8 cellular contexts compared by ENCODE assay signal in the genomic region with DNA sequence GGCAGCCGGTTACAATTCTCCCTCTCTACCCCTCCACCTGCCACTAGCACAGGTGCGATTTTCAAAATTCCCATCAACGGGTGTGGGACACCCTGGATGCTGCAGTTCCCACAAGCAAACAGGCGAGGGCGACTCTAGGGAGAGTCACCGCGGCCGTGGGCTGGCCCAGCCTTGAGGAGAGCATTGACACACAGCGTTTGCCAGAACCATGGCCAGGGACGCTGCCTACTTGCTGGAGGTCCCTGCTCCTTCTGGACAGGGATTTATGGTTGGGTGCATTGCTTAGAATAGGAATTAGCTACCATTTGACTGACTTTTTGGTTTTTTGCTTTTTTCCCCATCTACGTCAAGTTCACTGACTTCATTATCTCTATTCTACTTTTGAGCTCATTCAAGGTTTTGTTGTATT. TPM values are rescaled to one million over a fixed set of nuclear protein-coding genes. Genes with fewer than 3 reads are reported as not detected.
DNase-seq lines count a peak whose midpoint lies in the region; ATAC-seq and TF ChIP-seq lines count a peak whose summit lies in the region.

No MANE protein-coding gene starts in this region.

- BruUV-seq in PC-3 (replicated peaks; lab: Mats Ljungman, UMichigan): no TSS peak

- no peaks in the 10 kb centered on the region for H3K9me2 ChIP-seq in PC-3 (replicated peaks; ENCODE audit: low read length)

- H3K4me3 ChIP-seq in CD4-positive, alpha-beta memory T cell (ENCODE audit: low read length in 2 of 2): no peak overlapping the region
- no peak overlapping the region for H3K4me3 ChIP-seq in PC-3 (ENCODE audit: low read length)
- no peak overlapping the region for H3K4me3 ChIP-seq in fibroblast of the aortic adventitia (ENCODE audit: low read depth, low read length)
- no peak overlapping the region for H3K4me3 ChIP-seq in parathyroid adenoma (ENCODE audit: low read depth, low read length)
- no peak overlapping the region for H3K4me3 ChIP-seq in aorta (ENCODE audit: low read length in 2 of 2)

- H3K36me3 ChIP-seq in CD4-positive, alpha-beta memory T cell (ENCODE audit: insufficient read depth, low read length): no peaks in the 10 kb centered on the region
- H3K36me3 ChIP-seq in PC-3 (ENCODE audit: low read depth, low read length) (no peaks in the 10 kb centered on the region), parathyroid adenoma (ENCODE audit: control insufficient read depth, insufficient read depth, low read length) (no peaks in the 10 kb centered on the region), aorta (ENCODE audit: control insufficient read depth in 1 of 2, insufficient read depth in 2 of 2, low read length in 1 of 2) (no peaks in the 10 kb centered on the region)

- H3K4me2 ChIP-seq in PC-3 (ENCODE audit: low read length): no peak overlapping the region
- no peak overlapping the region for H3K4me2 ChIP-seq in parathyroid adenoma (ENCODE audit: low read length)

- WGBS in aorta, 2 donors: 10% methylated on average over 11 of the region's 11 CpGs

- no peaks in the 10 kb centered on the region for H3F3A ChIP-seq in PC-3 (ENCODE audit: low read length, unreplicated experiment)

- no peaks in the 10 kb centered on the region for H3K4me1 Mint-ChIP-seq in CD4-positive, alpha-beta memory T cell
- H3K4me1 Mint-ChIP-seq in activated T-cell treated with anti-CD3 and anti-CD28 coated beads, Interleukin-2, amount 50 U/mL, for 24 hours (ENCODE audit: low read depth): no peaks in the 10 kb centered on the region

- H3K9me3 ChIP-seq in CD4-positive, alpha-beta memory T cell (ENCODE audit: control insufficient read depth in 1 of 2, low read length in 2 of 2): no peaks in the 10 kb centered on the region
- no peaks in the 10 kb centered on the region for H3K9me3 ChIP-seq in PC-3 (ENCODE audit: low read length)
- no peaks in the 10 kb centered on the region for H3K9me3 ChIP-seq in parathyroid adenoma (ENCODE audit: control insufficient read depth, low read length)
- no peaks in the 10 kb centered on the region for H3K9me3 ChIP-seq in aorta (ENCODE audit: control insufficient read depth, low read length)

- no peak overlapping the region for H3K4me3 Mint-ChIP-seq in CD4-positive, alpha-beta memory T cell
- H3K4me3 Mint-ChIP-seq in activated T-cell treated with anti-CD3 and anti-CD28 coated beads, Interleukin-2, amount 50 U/mL, for 24 hours: no peak overlapping the region

- H2AFZ ChIP-seq in PC-3 (ENCODE audit: low read length) (no peak overlapping the region), parathyroid adenoma (peak overlapping the region; percentile 57)

- POLR2A ChIA-PET in CD4-positive, alpha-beta memory T cell (lab: Charles Lee; ENCODE audit: partially characterized antibody): no interaction called here
- POLR2A ChIA-PET in PC-3 (lab: Charles Lee; ENCODE audit: unreplicated experiment): no interaction called here

- H3K27me3 ChIP-seq in CD4-positive, alpha-beta memory T cell (ENCODE audit: insufficient read depth, low read length): no peaks in the 10 kb centered on the region
- H3K27me3 ChIP-seq in PC-3 (ENCODE audit: low read length) (no peaks in the 10 kb centered on the region), parathyroid adenoma (ENCODE audit: control insufficient read depth, insufficient read depth, low read length) (no peaks in the 10 kb centered on the region), aorta (ENCODE audit: control insufficient read depth in 1 of 2, insufficient read depth in 2 of 2, low read length in 1 of 2) (no peaks in the 10 kb centered on the region)

- H3K79me2 ChIP-seq in PC-3 (ENCODE audit: low read length): no peaks in the 10 kb centered on the region
- H3K79me2 ChIP-seq in parathyroid adenoma: no peaks in the 10 kb centered on the region

- H3K27me3 Mint-ChIP-seq in CD4-positive, alpha-beta memory T cell: peaks cover 9 to 11% of the 10 kb centered on the region in 2 donors
- H3K27me3 Mint-ChIP-seq in activated T-cell treated with anti-CD3 and anti-CD28 coated beads, Interleukin-2, amount 50 U/mL, for 24 hours: peaks cover 21% of the 10 kb centered on the region

- no peaks in the 10 kb centered on the region for H4K20me1 ChIP-seq in PC-3 (ENCODE audit: low read length)

- no peak overlapping the region for H3K27ac ChIP-seq in CD4-positive, alpha-beta memory T cell (ENCODE audit: low read depth, low read length)
- H3K27ac ChIP-seq in PC-3 (ENCODE audit: low read length) (no peak overlapping the region), parathyroid adenoma (no peak overlapping the region), aorta (ENCODE audit: low read depth in 1 of 2, low read length in 2 of 2) (no peak overlapping the region)

- TF ChIP-seq CTCF in PC-3 (conservative IDR thresholded peaks at IDR 0.05; ENCODE audit: low read depth, low read length) (peak; percentile 81), fibroblast of the aortic adventitia (IDR thresholded peaks at IDR 0.05; ENCODE audit: insufficient read depth, low read length) (peak; percentile 85), parathyroid adenoma (IDR thresholded peaks at IDR 0.05) (peak; percentile 93)

- no peak overlapping the region for H3K27ac Mint-ChIP-seq in CD4-positive, alpha-beta memory T cell
- no peak overlapping the region for H3K27ac Mint-ChIP-seq in activated T-cell treated with anti-CD3 and anti-CD28 coated beads, Interleukin-2, amount 50 U/mL, for 24 hours

- peak in 4 of 5 donors; percentile 17 to 37 (median 27) for DNase-seq in CD4-positive, alpha-beta memory T cell
- DNase-seq in PC-3: peak; percentile 84
- peak; percentile 71 for DNase-seq in activated T-cell treated with anti-CD3 and anti-CD28 coated beads, Interleukin-2, amount 50 U/mL, for 24 hours
- peak; percentile 50 for DNase-seq in fibroblast of the aortic adventitia (ENCODE audit: low read depth)
- peak; percentile 78 to 91 for DNase-seq in aorta

- H3K36me3 Mint-ChIP-seq in CD4-positive, alpha-beta memory T cell: peaks cover 0 to 4% of the 10 kb centered on the region in 2 donors
- no peaks in the 10 kb centered on the region for H3K36me3 Mint-ChIP-seq in activated T-cell treated with anti-CD3 and anti-CD28 coated beads, Interleukin-2, amount 50 U/mL, for 24 hours (ENCODE audit: low read depth)

- H3K9ac ChIP-seq in PC-3 (ENCODE audit: low read length) (no peak overlapping the region), parathyroid adenoma (no peak overlapping the region)

- intact Hi-C loops in CD4-positive, alpha-beta memory T cell (cut with micrococcal nuclease): loop anchor here (1.0 kb wide), 2 partner anchors 40 to 44 kb away; no protein-coding TSS in a partner anchor
- intact Hi-C loops in PC-3 (cut with micrococcal nuclease) (loop anchor here (1.0 kb wide), 2 partner anchors 40 to 44 kb away; no protein-coding TSS in a partner anchor), aorta (cut with DNase I) (loop anchor here (1.0 to 2.0 kb wide), 2 partner anchors 44 to 45 kb away; no protein-coding TSS in a partner anchor)

- peaks cover 0 to 10% (median 7%) of the 10 kb centered on the region in 8 donors for H3K9me3 Mint-ChIP-seq in CD4-positive, alpha-beta memory T cell
- peaks cover 2% of the 10 kb centered on the region for H3K9me3 Mint-ChIP-seq in activated T-cell treated with anti-CD3 and anti-CD28 coated beads, Interleukin-2, amount 50 U/mL, for 24 hours

- ATAC-seq in HG02623 (IDR thresholded peaks at IDR 0.05; ENCODE audit: unreplicated experiment) (peak; percentile 48), PC-3 (peak; percentile 84), aorta (ENCODE audit: low FRiP score) (peak; percentile 84), HG03139 (IDR thresholded peaks at IDR 0.05; ENCODE audit: unreplicated experiment) (no peak)

- CTCF ChIA-PET in CD4-positive, alpha-beta memory T cell (lab: Charles Lee; ENCODE audit: partially characterized antibody): interaction anchor here (0.5 to 4.3 kb wide), 8 partner anchors 11 to 73 kb away, joined by 3 to 72 read pairs (median 4); a partner anchor contains a TSS
- CTCF ChIA-PET in PC-3 (lab: Charles Lee): interaction anchor here (0.5 to 0.6 kb wide), 3 partner anchors 31 to 51 kb away, joined by 4 to 6 read pairs (median 4); no protein-coding TSS in a partner anchor

- no peaks in the 10 kb centered on the region for H3K4me1 ChIP-seq in CD4-positive, alpha-beta memory T cell (ENCODE audit: insufficient read depth, low read length)
- H3K4me1 ChIP-seq in PC-3 (ENCODE audit: insufficient read depth, low read length) (peaks cover 6% of the 10 kb centered on the region), parathyroid adenoma (no peaks in the 10 kb centered on the region), aorta (ENCODE audit: control insufficient read depth in 1 of 2, insufficient read depth in 2 of 2, low read length in 2 of 2) (no peaks in the 10 kb centered on the region)

RNA-seq across cellular contexts. Expression of a gene that starts 19.0 kb away (rescaled TPM):
- total RNA-seq in CD4-positive, alpha-beta memory T cell: not detected
- polyA plus RNA-seq in CD4-positive, alpha-beta memory T cell: under 1 TPM in 1 of 2 donors, not detected in 1; 0.05 TPM
- total RNA-seq in PC-3 (2014; rRNA removed) (656 and 724 TPM in 2 replicates), fibroblast of the aortic adventitia (ENCODE audit: low replicate concordance) (0.54 and 0.74 TPM in 2 replicates), aorta (under 1 TPM; 0.19 to 0.84 TPM)
- polyA plus RNA-seq in aorta: 10 to 100 TPM in 1 of 2 donors, under 1 TPM in 1; 0.69 to 16.9 TPM

RNA-seq across cellular contexts. Expression of a gene that starts 30.6 kb away (rescaled TPM):
- total RNA-seq in CD4-positive, alpha-beta memory T cell: 1 to 10 TPM; 6.1 to 7.6 TPM
- polyA plus RNA-seq in CD4-positive, alpha-beta memory T cell: under 1 TPM in 1 of 2 donors, not detected in 1; 0.49 TPM
- total RNA-seq in PC-3 (2014; rRNA removed) (0.35 and 3.3 TPM in 2 replicates), fibroblast of the aortic adventitia (ENCODE audit: low replicate concordance) (6.1 and 10.7 TPM in 2 replicates), aorta (1 to 10 TPM; 1.3 to 7.4 TPM)
- 1 to 10 TPM in 1 of 2 donors, not detected in 1; 5.3 TPM for polyA plus RNA-seq in aorta

RNA-seq across cellular contexts. Expression of a gene that starts 41.7 kb away (rescaled TPM):
- total RNA-seq in CD4-positive, alpha-beta memory T cell: not detected
- not detected for polyA plus RNA-seq in CD4-positive, alpha-beta memory T cell
- total RNA-seq in PC-3 (2014; rRNA removed) (51.6 and 70.7 TPM in 2 replicates), fibroblast of the aortic adventitia (ENCODE audit: low replicate concordance) (not detected in 2 replicates), aorta (not detected)
- 10 to 100 TPM in 1 of 2 donors, 1 to 10 TPM in 1; 1.3 to 17.4 TPM for polyA plus RNA-seq in aorta

RNA-seq across cellular contexts. Expression of a gene that starts 49.2 kb away (rescaled TPM):
- not detected for total RNA-seq in CD4-positive, alpha-beta memory T cell
- not detected for polyA plus RNA-seq in CD4-positive, alpha-beta memory T cell
- total RNA-seq in PC-3 (2014; rRNA removed): 3.8 TPM in 1 of 2 replicates, not detected in the other
- not detected in 2 replicates for total RNA-seq in fibroblast of the aortic adventitia (ENCODE audit: low replicate concordance)
- total RNA-seq in aorta: not detected
- polyA plus RNA-seq in aorta: not detected

Comparison
In these comparisons a context has a peak if more than half of its experiments do, and no peak if none do; other contexts are left out.
1. DNase-seq: peak in every context shown above with its lines; median percentile 84 in aorta; 84 in PC-3; 71 in activated T-cell treated with anti-CD3 and anti-CD28 coated beads, Interleukin-2, amount 50 U/mL, for 24 hours; 50 in fibroblast of the aortic adventitia; 27 in CD4-positive, alpha-beta memory T cell.
2. RNA of a gene that starts 19.0 kb away (total RNA-seq): 656 to 724 TPM in PC-3; 0.19 to 0.84 TPM in aorta, 0.54 to 0.74 TPM in fibroblast of the aortic adventitia and not detected in CD4-positive, alpha-beta memory T cell; every median in the first group is over 100 times any median in the second.
3. RNA of a gene that starts 41.7 kb away (total RNA-seq): 51.6 to 70.7 TPM in PC-3; not detected in aorta, not detected in CD4-positive, alpha-beta memory T cell and not detected in fibroblast of the aortic adventitia; every median in the first group is over 10 times any median in the second.
4. Peak in every context shown above with its lines, with median percentiles within 50 percentile points of each other: CTCF ChIP-seq.